Comparison of ENCODE assay signal across 1 cellular context in genomic region chr17:65455972-65456343, GRCh38.
TF ChIP-seq lines count a peak whose summit lies in the region.

No MANE protein-coding gene starts in this region.

TF ChIP-seq in HepG2, 621 proteins besides CTCF, POLR2A, EP300 and RAD21 (continued from another document and continues in another):
- no peak for TF ChIP-seq ZUFSP (CRISPR knock-in tag; IDR thresholded peaks at IDR 0.05; ENCODE audit: borderline replicate concordance)
- no peak for TF ChIP-seq ZNF737 (CRISPR knock-in tag; IDR thresholded peaks at IDR 0.05; ENCODE audit: borderline replicate concordance)
- TF ChIP-seq ZNF362 (CRISPR knock-in tag; IDR thresholded peaks at IDR 0.05; ENCODE audit: borderline replicate concordance), result no peak
- TF ChIP-seq ZGPAT (CRISPR knock-in tag; IDR thresholded peaks at IDR 0.05), result no peak
- no peak for TF ChIP-seq ZFP41 (CRISPR knock-in tag; IDR thresholded peaks at IDR 0.05; ENCODE audit: borderline replicate concordance)
- TF ChIP-seq STAG1 (CRISPR knock-in tag; IDR thresholded peaks at IDR 0.05), result peak; percentile 91
- TF ChIP-seq ZNF563 (CRISPR knock-in tag; IDR thresholded peaks at IDR 0.05), result no peak
- peak; percentile 50 for TF ChIP-seq XRCC5 (optimal IDR thresholded peaks at IDR 0.05; ENCODE audit: low read length)
- TF ChIP-seq KLF6 (CRISPR knock-in tag; IDR thresholded peaks at IDR 0.05), result no peak
- TF ChIP-seq SRSF9 (IDR thresholded peaks at IDR 0.05; ENCODE audit: borderline replicate concordance, insufficient read depth, low read depth, low read length, poor library complexity, severe bottlenecking), result no peak
- peak; percentile 66; the same call in 1 of the 2 replicates for TF ChIP-seq CREB3 (CRISPR knock-in tag; IDR thresholded peaks at IDR 0.05)
- TF ChIP-seq KMT2A (CRISPR knock-in tag; IDR thresholded peaks at IDR 0.05), result no peak
- TF ChIP-seq CSRNP1 (CRISPR knock-in tag; IDR thresholded peaks at IDR 0.05), result no peak
- TF ChIP-seq NBN (conservative IDR thresholded peaks at IDR 0.05), result no peak
- no peak for TF ChIP-seq MXI1 (IDR thresholded peaks at IDR 0.05; ENCODE audit: borderline replicate concordance, low read depth, low read length)
- TF ChIP-seq ZNF142 (CRISPR knock-in tag; IDR thresholded peaks at IDR 0.05), result 0 out of 2 replicates have a peak, but pooled peaks have one; percentile 60
- TF ChIP-seq KLF13 (CRISPR knock-in tag; IDR thresholded peaks at IDR 0.05), result no peak
- no peak for TF ChIP-seq MZF1 (CRISPR knock-in tag; IDR thresholded peaks at IDR 0.05; ENCODE audit: borderline replicate concordance)
- no peak for TF ChIP-seq ZNF512 (CRISPR knock-in tag; IDR thresholded peaks at IDR 0.05)
- TF ChIP-seq ZFP62 (CRISPR knock-in tag; IDR thresholded peaks at IDR 0.05), result no peak
- TF ChIP-seq ZNF207 (IDR thresholded peaks at IDR 0.05; ENCODE audit: borderline replicate concordance), result no peak
- TF ChIP-seq HNF4A (CRISPR knock-in tag; IDR thresholded peaks at IDR 0.05), result 0 out of 2 replicates have a peak, but pooled peaks have one; percentile 10
- TF ChIP-seq ZBTB43 (CRISPR knock-in tag; conservative IDR thresholded peaks at IDR 0.05), result 0 out of 2 replicates have a peak, but pooled peaks have one; percentile 40
- TF ChIP-seq MTA1 (CRISPR knock-in tag; IDR thresholded peaks at IDR 0.05; ENCODE audit: borderline replicate concordance), result no peak
- TF ChIP-seq ZBTB40 (IDR thresholded peaks at IDR 0.05), result no peak
- no peak for TF ChIP-seq ZBTB40 (CRISPR knock-in tag; IDR thresholded peaks at IDR 0.05)
- TF ChIP-seq HOXA5 (CRISPR knock-in tag; IDR thresholded peaks at IDR 0.05), result 0 out of 2 replicates have a peak, but pooled peaks have one; percentile 62
- no peak for TF ChIP-seq RAD51 (IDR thresholded peaks at IDR 0.05; ENCODE audit: borderline replicate concordance)
